1 cellular context compared by ENCODE assay signal in the genomic region with DNA sequence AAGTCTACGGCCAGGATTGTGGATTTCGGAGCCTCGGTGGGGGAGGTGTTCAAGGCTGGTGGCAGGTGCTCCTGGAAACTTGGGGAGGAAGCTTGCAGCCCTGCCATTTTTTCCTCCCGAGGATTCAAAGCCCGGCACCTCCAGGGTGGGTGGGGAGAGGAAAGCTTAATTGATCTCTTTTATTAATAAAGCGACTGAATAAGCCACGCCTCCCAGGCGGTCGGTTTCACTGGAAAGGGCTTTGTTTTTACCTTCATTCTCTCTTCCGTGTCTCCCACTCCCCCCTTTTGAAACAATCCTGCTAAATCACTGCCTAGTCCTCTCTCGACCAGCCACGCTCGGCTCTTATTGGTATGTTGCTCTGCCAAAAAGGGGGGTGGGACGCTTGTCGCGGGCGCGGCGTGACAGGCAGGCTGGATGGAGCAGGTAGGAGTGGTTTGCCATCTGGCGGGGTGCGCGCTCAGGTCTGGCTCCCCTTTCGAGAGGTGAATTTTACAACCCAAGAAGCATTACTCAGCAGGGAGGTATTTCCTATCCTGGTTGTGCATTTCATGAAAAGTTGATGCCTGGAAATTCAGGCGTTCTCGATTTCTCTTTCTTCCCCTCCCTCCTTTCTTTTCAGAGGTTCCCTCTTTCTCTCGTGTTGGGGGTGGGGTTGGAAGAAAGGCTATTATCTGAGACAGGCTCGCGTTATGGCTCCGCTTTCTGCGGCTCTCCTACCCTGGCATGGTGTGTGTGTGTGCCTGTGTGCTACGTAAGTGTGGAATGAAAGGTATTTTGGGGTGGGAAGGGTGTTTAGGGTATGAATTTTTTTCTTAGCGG.
TF ChIP-seq lines count a peak whose summit lies in the region.

No MANE protein-coding gene starts in this region.

TF ChIP-seq in GM12878, 131 proteins besides CTCF, POLR2A, EP300 and RAD21 (continued from another document):
- TF ChIP-seq, protein P1, sequence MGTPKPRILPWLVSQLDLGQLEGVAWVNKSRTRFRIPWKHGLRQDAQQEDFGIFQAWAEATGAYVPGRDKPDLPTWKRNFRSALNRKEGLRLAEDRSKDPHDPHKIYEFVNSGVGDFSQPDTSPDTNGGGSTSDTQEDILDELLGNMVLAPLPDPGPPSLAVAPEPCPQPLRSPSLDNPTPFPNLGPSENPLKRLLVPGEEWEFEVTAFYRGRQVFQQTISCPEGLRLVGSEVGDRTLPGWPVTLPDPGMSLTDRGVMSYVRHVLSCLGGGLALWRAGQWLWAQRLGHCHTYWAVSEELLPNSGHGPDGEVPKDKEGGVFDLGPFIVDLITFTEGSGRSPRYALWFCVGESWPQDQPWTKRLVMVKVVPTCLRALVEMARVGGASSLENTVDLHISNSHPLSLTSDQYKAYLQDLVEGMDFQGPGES (IDR thresholded peaks at IDR 0.05), result no peak
- TF ChIP-seq MTA3 (IDR thresholded peaks at IDR 0.05; ENCODE audit: borderline replicate concordance, low read length) (no peak), BHLHE40 (IDR thresholded peaks at IDR 0.05; ENCODE audit: borderline replicate concordance in 1 of 2, low read depth in 2 of 2, low read length in 1 of 2) (0 out of 4 replicates have a peak, but pooled peaks of 1 of the 2 experiments have one; percentile 11), NFIC (IDR thresholded peaks at IDR 0.05; ENCODE audit: low read depth, low read length) (no peak), EED (IDR thresholded peaks at IDR 0.05; ENCODE audit: low read depth) (0 out of 2 replicates have a peak, but pooled peaks have one; percentile 4), BCL11A (IDR thresholded peaks at IDR 0.05; ENCODE audit: low read depth, low read length) (no peak), MTA2 (IDR thresholded peaks at IDR 0.05; ENCODE audit: low read depth) (no peak)
- TF ChIP-seq, protein P2, sequence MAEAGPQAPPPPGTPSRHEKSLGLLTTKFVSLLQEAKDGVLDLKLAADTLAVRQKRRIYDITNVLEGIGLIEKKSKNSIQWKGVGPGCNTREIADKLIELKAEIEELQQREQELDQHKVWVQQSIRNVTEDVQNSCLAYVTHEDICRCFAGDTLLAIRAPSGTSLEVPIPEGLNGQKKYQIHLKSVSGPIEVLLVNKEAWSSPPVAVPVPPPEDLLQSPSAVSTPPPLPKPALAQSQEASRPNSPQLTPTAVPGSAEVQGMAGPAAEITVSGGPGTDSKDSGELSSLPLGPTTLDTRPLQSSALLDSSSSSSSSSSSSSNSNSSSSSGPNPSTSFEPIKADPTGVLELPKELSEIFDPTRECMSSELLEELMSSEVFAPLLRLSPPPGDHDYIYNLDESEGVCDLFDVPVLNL (IDR thresholded peaks at IDR 0.05; ENCODE audit: low read depth, low read length), result no peak
- TF ChIP-seq, protein P3, sequence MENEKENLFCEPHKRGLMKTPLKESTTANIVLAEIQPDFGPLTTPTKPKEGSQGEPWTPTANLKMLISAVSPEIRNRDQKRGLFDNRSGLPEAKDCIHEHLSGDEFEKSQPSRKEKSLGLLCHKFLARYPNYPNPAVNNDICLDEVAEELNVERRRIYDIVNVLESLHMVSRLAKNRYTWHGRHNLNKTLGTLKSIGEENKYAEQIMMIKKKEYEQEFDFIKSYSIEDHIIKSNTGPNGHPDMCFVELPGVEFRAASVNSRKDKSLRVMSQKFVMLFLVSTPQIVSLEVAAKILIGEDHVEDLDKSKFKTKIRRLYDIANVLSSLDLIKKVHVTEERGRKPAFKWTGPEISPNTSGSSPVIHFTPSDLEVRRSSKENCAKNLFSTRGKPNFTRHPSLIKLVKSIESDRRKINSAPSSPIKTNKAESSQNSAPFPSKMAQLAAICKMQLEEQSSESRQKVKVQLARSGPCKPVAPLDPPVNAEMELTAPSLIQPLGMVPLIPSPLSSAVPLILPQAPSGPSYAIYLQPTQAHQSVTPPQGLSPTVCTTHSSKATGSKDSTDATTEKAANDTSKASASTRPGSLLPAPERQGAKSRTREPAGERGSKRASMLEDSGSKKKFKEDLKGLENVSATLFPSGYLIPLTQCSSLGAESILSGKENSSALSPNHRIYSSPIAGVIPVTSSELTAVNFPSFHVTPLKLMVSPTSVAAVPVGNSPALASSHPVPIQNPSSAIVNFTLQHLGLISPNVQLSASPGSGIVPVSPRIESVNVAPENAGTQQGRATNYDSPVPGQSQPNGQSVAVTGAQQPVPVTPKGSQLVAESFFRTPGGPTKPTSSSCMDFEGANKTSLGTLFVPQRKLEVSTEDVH (IDR thresholded peaks at IDR 0.05; ENCODE audit: low read depth, partially characterized antibody), result no peak
